ENCODE assay signal across 8 cellular contexts in the genomic region with DNA sequence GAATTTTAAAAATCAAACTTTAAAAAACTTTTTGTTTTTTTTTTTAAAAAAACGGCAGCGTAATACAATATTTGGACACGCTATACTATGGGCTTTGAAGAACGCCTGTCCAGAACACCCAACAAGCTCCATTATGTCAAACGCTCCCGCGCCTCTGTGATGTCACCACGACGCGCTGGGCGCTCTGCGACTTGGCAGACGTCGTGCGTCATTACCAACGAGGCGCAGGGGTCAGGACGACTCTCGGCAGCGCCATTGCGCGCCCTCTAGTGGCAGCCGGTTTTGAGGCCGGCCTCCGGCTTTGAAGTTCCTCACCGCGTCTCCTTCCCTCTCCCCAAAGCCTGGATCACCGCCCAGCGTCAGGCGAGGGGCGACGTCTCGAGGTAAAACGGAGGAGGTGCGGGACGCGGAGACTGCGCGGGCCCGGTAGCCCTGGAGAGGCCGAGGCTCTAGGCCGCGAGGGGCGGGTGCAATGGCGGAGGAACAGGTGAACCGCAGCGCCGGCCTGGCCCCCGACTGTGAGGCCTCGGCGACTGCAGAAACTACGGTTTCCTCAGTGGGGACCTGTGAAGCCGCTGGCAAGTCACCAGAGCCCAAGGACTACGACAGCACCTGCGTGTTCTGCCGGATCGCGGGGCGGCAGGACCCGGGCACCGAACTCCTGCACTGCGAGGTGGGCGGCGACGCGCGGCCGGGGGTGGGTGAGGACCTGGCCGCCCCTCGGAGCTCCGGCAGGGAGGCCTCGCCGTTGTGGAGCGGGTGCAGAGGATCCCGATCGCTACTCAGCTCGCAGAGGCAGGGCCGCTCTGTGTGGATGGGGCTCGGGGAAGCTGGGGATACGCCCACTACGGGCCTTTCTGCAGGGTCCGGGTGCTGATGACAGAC. TPM values are rescaled to one million over a fixed set of nuclear protein-coding genes. Genes with fewer than 3 reads are reported as not detected.
DNase-seq lines count a peak whose midpoint lies in the region; ATAC-seq and TF ChIP-seq lines count a peak whose summit lies in the region.

A gene (plus strand): TSS at position 265 of the 885 bp plus-strand sequence. CDS start 208 bp downstream, at position 473.

- no peaks in the 10 kb centered on the region for H4K20me1 ChIP-seq in smooth muscle cell (ENCODE audit: low read depth)

- peak within 1 kb of the TSS; percentile 91 for H3K9ac ChIP-seq in smooth muscle cell (ENCODE audit: low read depth)

- no peaks in the 10 kb centered on the region for H3K36me3 ChIP-seq in smooth muscle cell (ENCODE audit: low read depth)

- H3K79me2 ChIP-seq in smooth muscle cell (ENCODE audit: low read depth) = peaks cover 33% of the 10 kb centered on the region

- no peak within 1 kb of the TSS; the same call in none of the 2 replicates for H3K27ac Mint-ChIP-seq in WTC11

- no peaks in the 10 kb centered on the region for H3F3A ChIP-seq in smooth muscle cell (ENCODE audit: low read depth)

- peak within 1 kb of the TSS; percentile 100 for H2AFZ ChIP-seq in smooth muscle cell (ENCODE audit: low read depth)

- H3K4me3 ChIP-seq in AG09309 (ENCODE audit: control insufficient read depth, low read depth, low read length) (peak within 1 kb of the TSS; percentile 78), cardiac fibroblast (replicated peaks in 1 of 2; ENCODE audit: low read depth in 2 of 2, low read length in 2 of 2) (peak within 1 kb of the TSS; percentile 85 to 95), smooth muscle cell (peak within 1 kb of the TSS; percentile 98)

- peaks cover 4% of the 10 kb centered on the region; the same call in 1 of the 2 replicates for H3K36me3 Mint-ChIP-seq in WTC11

- peak; percentile 74 for DNase-seq in AG09309 (ENCODE audit: low read depth)
- peak; percentile 92 for DNase-seq in NCI-H2227 treated with DMSO at 0.1 percent for 48 hours (lab: John Stamatoyannopoulos, UW)
- peak; percentile 99 for DNase-seq in WTC11 (ENCODE audit: low spot score)
- peak; percentile 97 to 98 for DNase-seq in cardiac fibroblast (ENCODE audit: low read depth in 2 of 2)
- peak; percentile 94 for DNase-seq in iPS-NIHi7 (ENCODE audit: extremely low spot score)
- peak; percentile 84 for DNase-seq in smooth muscle cell (lab: John Stamatoyannopoulos, UW; ENCODE audit: unreplicated experiment)

- H3K4me2 ChIP-seq in smooth muscle cell = peak within 1 kb of the TSS; percentile 86

- H3K4me1 Mint-ChIP-seq in WTC11 = peaks cover 4% of the 10 kb centered on the region; the same call in 1 of the 2 replicates

- ATAC-seq in GM18909 (IDR thresholded peaks at IDR 0.05; ENCODE audit: poor library complexity, unreplicated experiment) (peak; percentile 93), HG03175 (IDR thresholded peaks at IDR 0.05; ENCODE audit: unreplicated experiment) (peak; percentile 94), WTC11 (peak; percentile 74)

- peaks cover 11% of the 10 kb centered on the region for H3K4me1 ChIP-seq in smooth muscle cell (ENCODE audit: low read depth)

- no peaks in the 10 kb centered on the region for H3K27me3 Mint-ChIP-seq in WTC11 (ENCODE audit: low read depth)

- TF ChIP-seq CTCF in AG09309 (IDR thresholded peaks at IDR 0.05; ENCODE audit: control insufficient read depth, insufficient read depth, low read depth, low read length, missing control alignments) = peak; percentile 94
- TF ChIP-seq CTCF in WTC11 (IDR thresholded peaks at IDR 0.05) = peak; percentile 88
- TF ChIP-seq CTCF in cardiac fibroblast (IDR thresholded peaks at IDR 0.05; ENCODE audit: low read depth, low read length) = peak; percentile 95
- TF ChIP-seq CTCF in smooth muscle cell (IDR thresholded peaks at IDR 0.05; ENCODE audit: borderline replicate concordance, insufficient read depth, poor library complexity, severe bottlenecking) = peak; percentile 97

- peak within 1 kb of the TSS; percentile 82 for H3K27ac ChIP-seq in smooth muscle cell (ENCODE audit: low read depth)

- no peaks in the 10 kb centered on the region for H3K9me3 ChIP-seq in smooth muscle cell (replicated peaks; ENCODE audit: low read depth)

- POLR2A ChIA-PET in WTC11 (lab: Charles Lee) = interaction anchor here (1.0 to 3.1 kb wide), 3 partner anchors 9 to 166 kb away, joined by 3 to 14 read pairs (median 11); a partner anchor contains a TSS

- no peaks in the 10 kb centered on the region for H3K27me3 ChIP-seq in smooth muscle cell (ENCODE audit: low read depth)

- no peak within 1 kb of the TSS for H3K4me3 Mint-ChIP-seq in WTC11

- peaks cover 8% of the 10 kb centered on the region for H3K9me3 Mint-ChIP-seq in WTC11

- CTCF ChIA-PET in WTC11 (lab: Charles Lee) = interaction anchor here (0.5 to 3.0 kb wide), 56 partner anchors 8 to 1341 kb away, joined by 3 to 42 read pairs (median 4); a partner anchor contains a TSS

- WGBS in smooth muscle cell (ENCODE audit: low lambda C conversion rate) = under 1% methylated on average over 82 of the region's 82 CpGs

TF ChIP-seq in WTC11, 78 proteins besides CTCF, POLR2A, EP300 and RAD21 (continues in another document):
- TF ChIP-seq ZBTB21 (CRISPR knock-in tag; IDR thresholded peaks at IDR 0.05; ENCODE audit: borderline replicate concordance) (peak; percentile 99), RELA (CRISPR knock-in tag; IDR thresholded peaks at IDR 0.05; ENCODE audit: borderline replicate concordance) (0 out of 2 replicates have a peak, but pooled peaks have one; percentile 65), GABPB1 (CRISPR knock-in tag; IDR thresholded peaks at IDR 0.05) (peak; percentile 86), SP1 (CRISPR knock-in tag; conservative IDR thresholded peaks at IDR 0.05) (peak; percentile 81), CREM (CRISPR knock-in tag; IDR thresholded peaks at IDR 0.05) (peak; percentile 97), SMAD4 (CRISPR knock-in tag; IDR thresholded peaks at IDR 0.05) (no peak), ZNF396 (CRISPR knock-in tag; IDR thresholded peaks at IDR 0.05; ENCODE audit: borderline replicate concordance) (no peak), ETV6 (CRISPR knock-in tag; IDR thresholded peaks at IDR 0.05) (peak; percentile 95), SOX15 (CRISPR knock-in tag; IDR thresholded peaks at IDR 0.05) (no peak)
- TF ChIP-seq, protein P1, sequence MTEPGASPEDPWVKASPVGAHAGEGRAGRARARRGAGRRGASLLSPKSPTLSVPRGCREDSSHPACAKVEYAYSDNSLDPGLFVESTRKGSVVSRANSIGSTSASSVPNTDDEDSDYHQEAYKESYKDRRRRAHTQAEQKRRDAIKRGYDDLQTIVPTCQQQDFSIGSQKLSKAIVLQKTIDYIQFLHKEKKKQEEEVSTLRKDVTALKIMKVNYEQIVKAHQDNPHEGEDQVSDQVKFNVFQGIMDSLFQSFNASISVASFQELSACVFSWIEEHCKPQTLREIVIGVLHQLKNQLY (CRISPR knock-in tag; IDR thresholded peaks at IDR 0.05) = 0 out of 2 replicates have a peak, but pooled peaks have one; percentile 25
- TF ChIP-seq, protein P2, sequence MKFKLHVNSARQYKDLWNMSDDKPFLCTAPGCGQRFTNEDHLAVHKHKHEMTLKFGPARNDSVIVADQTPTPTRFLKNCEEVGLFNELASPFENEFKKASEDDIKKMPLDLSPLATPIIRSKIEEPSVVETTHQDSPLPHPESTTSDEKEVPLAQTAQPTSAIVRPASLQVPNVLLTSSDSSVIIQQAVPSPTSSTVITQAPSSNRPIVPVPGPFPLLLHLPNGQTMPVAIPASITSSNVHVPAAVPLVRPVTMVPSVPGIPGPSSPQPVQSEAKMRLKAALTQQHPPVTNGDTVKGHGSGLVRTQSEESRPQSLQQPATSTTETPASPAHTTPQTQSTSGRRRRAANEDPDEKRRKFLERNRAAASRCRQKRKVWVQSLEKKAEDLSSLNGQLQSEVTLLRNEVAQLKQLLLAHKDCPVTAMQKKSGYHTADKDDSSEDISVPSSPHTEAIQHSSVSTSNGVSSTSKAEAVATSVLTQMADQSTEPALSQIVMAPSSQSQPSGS (CRISPR knock-in tag; IDR thresholded peaks at IDR 0.05; ENCODE audit: borderline replicate concordance, low read depth) = no peak
- TF ChIP-seq, protein P3, sequence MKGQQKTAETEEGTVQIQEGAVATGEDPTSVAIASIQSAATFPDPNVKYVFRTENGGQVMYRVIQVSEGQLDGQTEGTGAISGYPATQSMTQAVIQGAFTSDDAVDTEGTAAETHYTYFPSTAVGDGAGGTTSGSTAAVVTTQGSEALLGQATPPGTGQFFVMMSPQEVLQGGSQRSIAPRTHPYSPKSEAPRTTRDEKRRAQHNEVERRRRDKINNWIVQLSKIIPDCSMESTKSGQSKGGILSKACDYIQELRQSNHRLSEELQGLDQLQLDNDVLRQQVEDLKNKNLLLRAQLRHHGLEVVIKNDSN (CRISPR knock-in tag; IDR thresholded peaks at IDR 0.05) = peak; percentile 43; the same call in 1 of the 2 replicates
- TF ChIP-seq, protein P4, sequence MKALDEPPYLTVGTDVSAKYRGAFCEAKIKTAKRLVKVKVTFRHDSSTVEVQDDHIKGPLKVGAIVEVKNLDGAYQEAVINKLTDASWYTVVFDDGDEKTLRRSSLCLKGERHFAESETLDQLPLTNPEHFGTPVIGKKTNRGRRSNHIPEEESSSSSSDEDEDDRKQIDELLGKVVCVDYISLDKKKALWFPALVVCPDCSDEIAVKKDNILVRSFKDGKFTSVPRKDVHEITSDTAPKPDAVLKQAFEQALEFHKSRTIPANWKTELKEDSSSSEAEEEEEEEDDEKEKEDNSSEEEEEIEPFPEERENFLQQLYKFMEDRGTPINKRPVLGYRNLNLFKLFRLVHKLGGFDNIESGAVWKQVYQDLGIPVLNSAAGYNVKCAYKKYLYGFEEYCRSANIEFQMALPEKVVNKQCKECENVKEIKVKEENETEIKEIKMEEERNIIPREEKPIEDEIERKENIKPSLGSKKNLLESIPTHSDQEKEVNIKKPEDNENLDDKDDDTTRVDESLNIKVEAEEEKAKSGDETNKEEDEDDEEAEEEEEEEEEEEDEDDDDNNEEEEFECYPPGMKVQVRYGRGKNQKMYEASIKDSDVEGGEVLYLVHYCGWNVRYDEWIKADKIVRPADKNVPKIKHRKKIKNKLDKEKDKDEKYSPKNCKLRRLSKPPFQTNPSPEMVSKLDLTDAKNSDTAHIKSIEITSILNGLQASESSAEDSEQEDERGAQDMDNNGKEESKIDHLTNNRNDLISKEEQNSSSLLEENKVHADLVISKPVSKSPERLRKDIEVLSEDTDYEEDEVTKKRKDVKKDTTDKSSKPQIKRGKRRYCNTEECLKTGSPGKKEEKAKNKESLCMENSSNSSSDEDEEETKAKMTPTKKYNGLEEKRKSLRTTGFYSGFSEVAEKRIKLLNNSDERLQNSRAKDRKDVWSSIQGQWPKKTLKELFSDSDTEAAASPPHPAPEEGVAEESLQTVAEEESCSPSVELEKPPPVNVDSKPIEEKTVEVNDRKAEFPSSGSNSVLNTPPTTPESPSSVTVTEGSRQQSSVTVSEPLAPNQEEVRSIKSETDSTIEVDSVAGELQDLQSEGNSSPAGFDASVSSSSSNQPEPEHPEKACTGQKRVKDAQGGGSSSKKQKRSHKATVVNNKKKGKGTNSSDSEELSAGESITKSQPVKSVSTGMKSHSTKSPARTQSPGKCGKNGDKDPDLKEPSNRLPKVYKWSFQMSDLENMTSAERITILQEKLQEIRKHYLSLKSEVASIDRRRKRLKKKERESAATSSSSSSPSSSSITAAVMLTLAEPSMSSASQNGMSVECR (CRISPR knock-in tag; IDR thresholded peaks at IDR 0.05; ENCODE audit: borderline replicate concordance) = no peak; the same call in 1 of the 2 replicates

RNA-seq across cellular contexts. Expression of the gene that starts here (rescaled TPM):
- total RNA-seq in WTC11 (2021) (9.4 to 10.2 TPM (median 9.9 TPM) in 3 replicates), smooth muscle cell (13.1 and 21.2 TPM in 2 replicates)
- 6.8 and 10.0 TPM in 2 replicates for polyA plus RNA-seq in smooth muscle cell

Comparison
In these comparisons a context has a peak if more than half of its experiments do, and no peak if none do; other contexts are left out.
1. Peak in every context shown above with its lines: DNase-seq, ATAC-seq, H3K4me3 ChIP-seq and H3K27ac ChIP-seq.